10 cellular contexts compared by ENCODE assay signal in the genomic region with DNA sequence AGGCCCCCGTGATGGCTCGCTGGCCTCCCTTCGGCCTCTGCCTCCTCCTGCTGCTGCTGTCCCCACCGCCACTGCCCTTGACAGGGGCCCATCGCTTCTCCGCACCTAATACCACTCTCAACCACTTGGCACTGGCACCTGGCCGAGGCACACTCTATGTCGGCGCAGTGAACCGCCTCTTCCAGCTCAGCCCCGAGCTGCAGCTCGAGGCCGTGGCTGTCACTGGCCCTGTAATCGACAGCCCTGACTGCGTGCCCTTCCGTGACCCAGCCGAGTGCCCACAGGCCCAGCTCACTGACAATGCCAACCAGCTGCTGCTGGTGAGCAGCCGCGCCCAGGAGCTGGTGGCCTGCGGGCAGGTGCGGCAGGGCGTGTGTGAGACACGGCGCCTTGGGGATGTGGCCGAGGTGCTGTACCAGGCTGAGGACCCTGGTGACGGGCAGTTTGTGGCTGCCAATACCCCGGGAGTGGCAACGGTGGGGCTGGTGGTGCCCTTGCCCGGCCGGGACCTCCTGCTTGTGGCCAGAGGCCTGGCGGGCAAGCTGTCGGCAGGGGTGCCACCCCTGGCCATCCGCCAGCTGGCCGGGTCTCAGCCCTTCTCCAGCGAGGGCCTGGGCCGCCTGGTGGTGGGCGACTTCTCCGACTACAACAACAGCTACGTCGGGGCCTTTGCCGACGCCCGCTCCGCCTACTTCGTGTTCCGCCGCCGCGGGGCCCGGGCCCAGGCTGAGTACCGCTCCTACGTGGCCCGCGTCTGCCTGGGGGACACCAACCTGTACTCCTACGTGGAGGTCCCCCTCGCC. TPM values are rescaled to one million over a fixed set of nuclear protein-coding genes. Genes with fewer than 3 reads are reported as not detected.
DNase-seq lines count a peak whose midpoint lies in the region; ATAC-seq, FAIRE-seq and TF ChIP-seq lines count a peak whose summit lies in the region.
"Had no signal": no experiment of that assay in that cellular context is flagged by ENCODE, and none has a peak within 500 bp of the region (broad histone marks: within the 10 kb centered on the region; RNA-seq: fewer than 3 reads in every experiment).

No MANE protein-coding gene starts in this region.

- no peak overlapping the region for H3K4me2 ChIP-seq in HepG2 (ENCODE audit: low read depth, low read length)

- no peak overlapping the region for H2AFZ ChIP-seq in HepG2 (ENCODE audit: low read length)

- no peak overlapping the region for H3K27ac Mint-ChIP-seq in activated naive CD8-positive, alpha-beta T cell
- no peak overlapping the region for H3K27ac Mint-ChIP-seq in activated naive CD8-positive, alpha-beta T cell treated with anti-CD3 and anti-CD28 coated beads, Interleukin-2, amount 50 U/mL, for 24 hours

- H3K36me3 Mint-ChIP-seq in activated naive CD8-positive, alpha-beta T cell: no peaks in the 10 kb centered on the region
- H3K36me3 Mint-ChIP-seq in activated naive CD8-positive, alpha-beta T cell treated with anti-CD3 and anti-CD28 coated beads, Interleukin-2, amount 50 U/mL, for 24 hours (ENCODE audit: low read depth): no peaks in the 10 kb centered on the region

- TF ChIP-seq CTCF in WERI-Rb-1 (IDR thresholded peaks at IDR 0.05; ENCODE audit: low read depth, low read length) (no peak), HepG2 (CRISPR knock-in tag; IDR thresholded peaks at IDR 0.05) (no peak), tibial nerve (IDR thresholded peaks at IDR 0.05) (no peak)

- no peaks in the 10 kb centered on the region for H4K20me1 ChIP-seq in HepG2 (ENCODE audit: insufficient read depth, low read length)

- TF ChIP-seq RAD21 in HepG2 (CRISPR knock-in tag; IDR thresholded peaks at IDR 0.05): no peak

- POLR2A ChIA-PET in HepG2 (lab: Yijun Ruan, JAX): interaction anchor here (0.9 to 2.2 kb wide), 6 partner anchors 15 to 161 kb away, joined by 3 to 11 read pairs (median 4); a partner anchor contains a TSS

- no peak for DNase-seq in activated naive CD8-positive, alpha-beta T cell treated with anti-CD3 and anti-CD28 coated beads, Interleukin-2, amount 50 U/mL, for 24 hours
- DNase-seq in WERI-Rb-1 (peak; percentile 11), HepG2 (ENCODE audit: low spot score) (no peak), tibial nerve (ENCODE audit: low spot score in 2 of 2) (no peak), NCI-H2081 (lab: John Stamatoyannopoulos, UW) (no peak), HuH-7.5 (ENCODE audit: low spot score) (no peak)
- DNase-seq: T-helper 2 cell had no signal

- H3K79me2 ChIP-seq in HepG2 (ENCODE audit: insufficient read depth, low read length): no peaks in the 10 kb centered on the region

- H3K27me3 ChIP-seq in WERI-Rb-1 (ENCODE audit: insufficient read depth, low read depth, severe bottlenecking) (peaks cover 47% of the 10 kb centered on the region), HepG2 (ENCODE audit: control insufficient read depth in 1 of 2, insufficient read depth in 2 of 2, low read length in 2 of 2) (no peaks in the 10 kb centered on the region), tibial nerve (no peaks in the 10 kb centered on the region)

- no peak for ATAC-seq in activated naive CD8-positive, alpha-beta T cell treated with anti-CD3 and anti-CD28 coated beads, Interleukin-2, amount 50 U/mL, for 24 hours
- no peak for ATAC-seq in HepG2
- ATAC-seq in HG03469 (IDR thresholded peaks at IDR 0.05; ENCODE audit: unreplicated experiment): no peak

- no peaks in the 10 kb centered on the region for H3K36me3 ChIP-seq in WERI-Rb-1
- H3K36me3 ChIP-seq in HepG2 (replicated peaks in 1 of 2; ENCODE audit: control insufficient read depth in 1 of 2, insufficient read depth in 2 of 2, low read length in 2 of 2): no peaks in the 10 kb centered on the region
- no peaks in the 10 kb centered on the region for H3K36me3 ChIP-seq in tibial nerve

- 93% methylated on average over 8 of the region's 56 CpGs for WGBS in HepG2 (ENCODE audit: low lambda C conversion rate)
- WGBS in tibial nerve, 2 donors: 49 to 81% methylated on average over 28 to 45 of the region's 56 CpGs

- H3K9me3 ChIP-seq in WERI-Rb-1 (ENCODE audit: severe bottlenecking): no peaks in the 10 kb centered on the region
- no peaks in the 10 kb centered on the region for H3K9me3 ChIP-seq in HepG2 (ENCODE audit: low read length)
- no peaks in the 10 kb centered on the region for H3K9me3 ChIP-seq in tibial nerve

- H3K4me3 ChIP-seq in WERI-Rb-1 (ENCODE audit: low read depth, low read length) (no peak overlapping the region), HepG2 (replicated peaks in 1 of 3; ENCODE audit: insufficient read depth in 1 of 3, low read depth in 2 of 3, low read length in 3 of 3) (no peak overlapping the region; a peak in 1 of 6 replicates), tibial nerve (peak overlapping the region; percentile 9 to 48 (median 24))

- TF ChIP-seq POLR2A in HepG2 (IDR thresholded peaks at IDR 0.05; ENCODE audit: insufficient read depth in 1 of 2, low read depth in 2 of 2, low read length in 2 of 2): no peak
- TF ChIP-seq POLR2A in tibial nerve (IDR thresholded peaks at IDR 0.05): no peak

- TF ChIP-seq EP300 in HepG2 (IDR thresholded peaks at IDR 0.05; ENCODE audit: low read depth in 2 of 2, low read length in 2 of 2) (no peak), HepG2 (CRISPR knock-in tag; IDR thresholded peaks at IDR 0.05; ENCODE audit: borderline replicate concordance) (no peak), tibial nerve (IDR thresholded peaks at IDR 0.05) (no peak)

- peaks cover 37% of the 10 kb centered on the region for H3K4me1 ChIP-seq in HepG2 (ENCODE audit: insufficient read depth, low read length)
- peaks cover 0 to 31% (median 3%) of the 10 kb centered on the region in 4 donors for H3K4me1 ChIP-seq in tibial nerve

- peaks cover 14% of the 10 kb centered on the region for H3K4me1 Mint-ChIP-seq in activated naive CD8-positive, alpha-beta T cell (ENCODE audit: low read depth)
- peaks cover 17% of the 10 kb centered on the region for H3K4me1 Mint-ChIP-seq in activated naive CD8-positive, alpha-beta T cell treated with anti-CD3 and anti-CD28 coated beads, Interleukin-2, amount 50 U/mL, for 24 hours

- H3K9me3 Mint-ChIP-seq in activated naive CD8-positive, alpha-beta T cell (ENCODE audit: low read depth): no peaks in the 10 kb centered on the region
- H3K9me3 Mint-ChIP-seq in activated naive CD8-positive, alpha-beta T cell treated with anti-CD3 and anti-CD28 coated beads, Interleukin-2, amount 50 U/mL, for 24 hours: no peaks in the 10 kb centered on the region

- intact Hi-C loops in HepG2 (cut with micrococcal nuclease; ENCODE audit: unreplicated experiment): loop anchor here (10.0 kb wide), 1 partner anchor 178 kb away; a partner anchor contains a TSS

- CTCF ChIA-PET in HepG2 (lab: Yijun Ruan, JAX; ENCODE audit: low intra/inter-chr PET ratio, low total read pairs): no interaction called here

- no peak for FAIRE-seq in HepG2 (lab: Jason Lieb, UNC)
- FAIRE-seq: G401.6 had no signal

- no peaks in the 10 kb centered on the region for H3K27me3 Mint-ChIP-seq in activated naive CD8-positive, alpha-beta T cell
- no peaks in the 10 kb centered on the region for H3K27me3 Mint-ChIP-seq in activated naive CD8-positive, alpha-beta T cell treated with anti-CD3 and anti-CD28 coated beads, Interleukin-2, amount 50 U/mL, for 24 hours

- TSS peak; percentile 35 for BruUV-seq in HepG2 (replicated peaks; lab: Mats Ljungman, UMichigan)

- no peak overlapping the region for H3K9ac ChIP-seq in HepG2 (ENCODE audit: insufficient read depth, low read depth, low read length)

- no peak overlapping the region for H3K27ac ChIP-seq in WERI-Rb-1
- H3K27ac ChIP-seq in HepG2 (ENCODE audit: extremely low read length, insufficient read depth, low read length): no peak overlapping the region
- H3K27ac ChIP-seq in tibial nerve: peak overlapping the region in 3 of 4 donors; percentile 59 to 82 (median 78)

- H3K4me3 Mint-ChIP-seq in activated naive CD8-positive, alpha-beta T cell: peak overlapping the region; percentile 73
- H3K4me3 Mint-ChIP-seq in activated naive CD8-positive, alpha-beta T cell treated with anti-CD3 and anti-CD28 coated beads, Interleukin-2, amount 50 U/mL, for 24 hours: no peak overlapping the region

- in situ Hi-C loops in HepG2 (cut with HindIII; ENCODE audit: extremely low pct_ligation_motif_present, low pct_unique_long_range_greater_than_20kb): no loop called here

RNA-seq across cellular contexts. Expression of a gene that starts 3.0 kb away (rescaled TPM):
- total RNA-seq in HepG2 (2016; rRNA removed; fragmentation: Illumina TruSeq; extraction: Trizol) (1.2 and 3.0 TPM in 2 replicates), tibial nerve (10 to 100 TPM; 45.4 to 77.7 (median 50.3) TPM)
- 0.20 and 0.62 TPM in 2 replicates for total RNA-seq in HepG2 (2016; cell fraction: cytosol; rRNA removed; fragmentation: Illumina TruSeq; extraction: Trizol; ENCODE audit: low read depth)
- total RNA-seq in HepG2 (2016; cell fraction: insoluble cytoplasmic fraction; rRNA removed; fragmentation: Illumina TruSeq; extraction: Trizol): 0.51 and 3.2 TPM in 2 replicates
- 0.90 and 1.4 TPM in 2 replicates for total RNA-seq in HepG2 (2016; cell fraction: membrane; rRNA removed; fragmentation: Illumina TruSeq; extraction: Trizol)
- total RNA-seq in HepG2 (2016; cell fraction: nucleus; rRNA removed; fragmentation: Illumina TruSeq; extraction: Trizol): 3.6 and 5.9 TPM in 2 replicates
- 6.9 and 8.1 TPM in 2 replicates for polyA plus RNA-seq in HepG2 (2011; rRNA removed)
- 2.0 and 3.8 TPM in 2 replicates for polyA plus RNA-seq in HepG2 (2011; cell fraction: cytosol; rRNA removed)
- 40.4 and 58.7 TPM in 2 replicates for polyA plus RNA-seq in HepG2 (2011; cell fraction: nucleus; rRNA removed)
- polyA plus RNA-seq in HepG2 (2012): 3.4 and 5.7 TPM in 2 replicates
- polyA plus RNA-seq in HepG2 (2016; cell fraction: cytosol; fragmentation: Illumina TruSeq; extraction: Trizol; ENCODE audit: low read depth): 0.61 and 0.93 TPM in 2 replicates
- polyA plus RNA-seq in HepG2 (2016; cell fraction: insoluble cytoplasmic fraction; fragmentation: Illumina TruSeq; extraction: Trizol; ENCODE audit: low read depth): 1.8 and 2.9 TPM in 2 replicates
- 2.0 and 2.3 TPM in 2 replicates for polyA plus RNA-seq in HepG2 (2016; cell fraction: membrane; fragmentation: Illumina TruSeq; extraction: Trizol; ENCODE audit: low read depth)
- 20.2 and 27.0 TPM in 2 replicates for polyA plus RNA-seq in HepG2 (2016; cell fraction: nucleus; fragmentation: Illumina TruSeq; extraction: Trizol; ENCODE audit: insufficient read depth, low read depth)
- 0.68 and 8.0 TPM in 2 replicates for polyA minus RNA-seq in HepG2 (2011; rRNA and poly(A)+ RNA removed; ENCODE audit: low replicate concordance)
- polyA minus RNA-seq in HepG2 (2011; cell fraction: cytosol; rRNA and poly(A)+ RNA removed): 5.1 and 5.5 TPM in 2 replicates
- 5.0 and 6.8 TPM in 2 replicates for polyA minus RNA-seq in HepG2 (2011; cell fraction: nucleus; rRNA and poly(A)+ RNA removed)

RNA-seq across cellular contexts. Expression of a gene that starts 13.8 kb away (rescaled TPM):
- total RNA-seq in HepG2 (2016; rRNA removed; fragmentation: Illumina TruSeq; extraction: Trizol) (0.22 TPM in 1 of 2 replicates, not detected in the other), tibial nerve (1 to 10 TPM in 2 of 4 donors, under 1 TPM in 2; 0.87 to 5.1 (median 1.4) TPM)
- total RNA-seq in HepG2 (2016; cell fraction: cytosol; rRNA removed; fragmentation: Illumina TruSeq; extraction: Trizol; ENCODE audit: low read depth): not detected in 2 replicates
- 0.09 TPM in 1 of 2 replicates, not detected in the other for total RNA-seq in HepG2 (2016; cell fraction: insoluble cytoplasmic fraction; rRNA removed; fragmentation: Illumina TruSeq; extraction: Trizol)
- 0.07 TPM in 1 of 2 replicates, not detected in the other for total RNA-seq in HepG2 (2016; cell fraction: membrane; rRNA removed; fragmentation: Illumina TruSeq; extraction: Trizol)
- total RNA-seq in HepG2 (2016; cell fraction: nucleus; rRNA removed; fragmentation: Illumina TruSeq; extraction: Trizol): not detected in 2 replicates
- polyA plus RNA-seq in HepG2 (2011; rRNA removed): 0.10 and 0.30 TPM in 2 replicates
- 0.03 and 0.13 TPM in 2 replicates for polyA plus RNA-seq in HepG2 (2011; cell fraction: cytosol; rRNA removed)
- polyA plus RNA-seq in HepG2 (2011; cell fraction: nucleus; rRNA removed): 0.93 and 2.1 TPM in 2 replicates
- 0.07 and 0.15 TPM in 2 replicates for polyA plus RNA-seq in HepG2 (2012)
- 0.16 and 0.37 TPM in 2 replicates for polyA plus RNA-seq in HepG2 (2016; cell fraction: cytosol; fragmentation: Illumina TruSeq; extraction: Trizol; ENCODE audit: low read depth)
- not detected in 2 replicates for polyA plus RNA-seq in HepG2 (2016; cell fraction: insoluble cytoplasmic fraction; fragmentation: Illumina TruSeq; extraction: Trizol; ENCODE audit: low read depth)
- polyA plus RNA-seq in HepG2 (2016; cell fraction: membrane; fragmentation: Illumina TruSeq; extraction: Trizol; ENCODE audit: low read depth): 0.14 TPM in 1 of 2 replicates, not detected in the other
- 0.57 TPM in 1 of 2 replicates, not detected in the other for polyA plus RNA-seq in HepG2 (2016; cell fraction: nucleus; fragmentation: Illumina TruSeq; extraction: Trizol; ENCODE audit: insufficient read depth, low read depth)
- 0.06 TPM in 1 of 2 replicates, not detected in the other for polyA minus RNA-seq in HepG2 (2011; rRNA and poly(A)+ RNA removed; ENCODE audit: low replicate concordance)
- not detected in 2 replicates for polyA minus RNA-seq in HepG2 (2011; cell fraction: cytosol; rRNA and poly(A)+ RNA removed)
- polyA minus RNA-seq in HepG2 (2011; cell fraction: nucleus; rRNA and poly(A)+ RNA removed): not detected in 2 replicates

RNA-seq across cellular contexts. Expression of a gene that starts 27.1 kb away (rescaled TPM):
- total RNA-seq in HepG2 (2016; rRNA removed; fragmentation: Illumina TruSeq; extraction: Trizol): 16.2 and 18.7 TPM in 2 replicates
- total RNA-seq in HepG2 (2016; cell fraction: cytosol; rRNA removed; fragmentation: Illumina TruSeq; extraction: Trizol; ENCODE audit: low read depth): 13.0 and 13.1 TPM in 2 replicates
- total RNA-seq in HepG2 (2016; cell fraction: insoluble cytoplasmic fraction; rRNA removed; fragmentation: Illumina TruSeq; extraction: Trizol): 17.8 and 20.1 TPM in 2 replicates
- total RNA-seq in HepG2 (2016; cell fraction: membrane; rRNA removed; fragmentation: Illumina TruSeq; extraction: Trizol): 8.6 and 11.1 TPM in 2 replicates
- total RNA-seq in HepG2 (2016; cell fraction: nucleus; rRNA removed; fragmentation: Illumina TruSeq; extraction: Trizol): 12.0 and 15.0 TPM in 2 replicates
- 35.5 and 36.0 TPM in 2 replicates for polyA plus RNA-seq in HepG2 (2011; rRNA removed)
- 26.8 and 43.0 TPM in 2 replicates for polyA plus RNA-seq in HepG2 (2011; cell fraction: cytosol; rRNA removed)
- polyA plus RNA-seq in HepG2 (2011; cell fraction: nucleus; rRNA removed): 101 and 115 TPM in 2 replicates
- polyA plus RNA-seq in HepG2 (2012): 19.4 and 20.6 TPM in 2 replicates
- polyA plus RNA-seq in HepG2 (2016; cell fraction: cytosol; fragmentation: Illumina TruSeq; extraction: Trizol; ENCODE audit: low read depth): 11.0 and 12.1 TPM in 2 replicates
- polyA plus RNA-seq in HepG2 (2016; cell fraction: insoluble cytoplasmic fraction; fragmentation: Illumina TruSeq; extraction: Trizol; ENCODE audit: low read depth): 24.4 and 28.5 TPM in 2 replicates
- 10.0 and 10.7 TPM in 2 replicates for polyA plus RNA-seq in HepG2 (2016; cell fraction: membrane; fragmentation: Illumina TruSeq; extraction: Trizol; ENCODE audit: low read depth)
- 28.9 and 29.2 TPM in 2 replicates for polyA plus RNA-seq in HepG2 (2016; cell fraction: nucleus; fragmentation: Illumina TruSeq; extraction: Trizol; ENCODE audit: insufficient read depth, low read depth)
- polyA minus RNA-seq in HepG2 (2011; rRNA and poly(A)+ RNA removed; ENCODE audit: low replicate concordance): 56.4 and 152 TPM in 2 replicates
- 11.8 and 17.8 TPM in 2 replicates for polyA minus RNA-seq in HepG2 (2011; cell fraction: cytosol; rRNA and poly(A)+ RNA removed)
- 16.5 and 18.6 TPM in 2 replicates for polyA minus RNA-seq in HepG2 (2011; cell fraction: nucleus; rRNA and poly(A)+ RNA removed)
- total RNA-seq in tibial nerve: 100 to 1,000 TPM in 1 of 4 donors, 10 to 100 TPM in 3; 48.9 to 101 (median 83.2) TPM

RNA-seq across cellular contexts. Expression of a gene that starts 27.4 kb away (rescaled TPM):
- total RNA-seq in HepG2 (2016; rRNA removed; fragmentation: Illumina TruSeq; extraction: Trizol) (124 and 214 TPM in 2 replicates), tibial nerve (100 to 1,000 TPM in 3 of 4 donors, 10 to 100 TPM in 1; 93.6 to 156 (median 131) TPM)
- 180 and 198 TPM in 2 replicates for total RNA-seq in HepG2 (2016; cell fraction: cytosol; rRNA removed; fragmentation: Illumina TruSeq; extraction: Trizol; ENCODE audit: low read depth)
- total RNA-seq in HepG2 (2016; cell fraction: insoluble cytoplasmic fraction; rRNA removed; fragmentation: Illumina TruSeq; extraction: Trizol): 138 and 213 TPM in 2 replicates
- total RNA-seq in HepG2 (2016; cell fraction: membrane; rRNA removed; fragmentation: Illumina TruSeq; extraction: Trizol): 175 and 187 TPM in 2 replicates
- 143 and 151 TPM in 2 replicates for total RNA-seq in HepG2 (2016; cell fraction: nucleus; rRNA removed; fragmentation: Illumina TruSeq; extraction: Trizol)
- polyA plus RNA-seq in HepG2 (2011; rRNA removed): 288 and 319 TPM in 2 replicates
- 276 and 476 TPM in 2 replicates for polyA plus RNA-seq in HepG2 (2011; cell fraction: cytosol; rRNA removed)
- polyA plus RNA-seq in HepG2 (2011; cell fraction: nucleus; rRNA removed): 234 and 252 TPM in 2 replicates
- polyA plus RNA-seq in HepG2 (2012): 198 and 204 TPM in 2 replicates
- 201 and 218 TPM in 2 replicates for polyA plus RNA-seq in HepG2 (2016; cell fraction: cytosol; fragmentation: Illumina TruSeq; extraction: Trizol; ENCODE audit: low read depth)
- polyA plus RNA-seq in HepG2 (2016; cell fraction: insoluble cytoplasmic fraction; fragmentation: Illumina TruSeq; extraction: Trizol; ENCODE audit: low read depth): 141 and 145 TPM in 2 replicates
- polyA plus RNA-seq in HepG2 (2016; cell fraction: membrane; fragmentation: Illumina TruSeq; extraction: Trizol; ENCODE audit: low read depth): 192 and 200 TPM in 2 replicates
- polyA plus RNA-seq in HepG2 (2016; cell fraction: nucleus; fragmentation: Illumina TruSeq; extraction: Trizol; ENCODE audit: insufficient read depth, low read depth): 301 and 315 TPM in 2 replicates
- 172 and 203 TPM in 2 replicates for polyA minus RNA-seq in HepG2 (2011; rRNA and poly(A)+ RNA removed; ENCODE audit: low replicate concordance)
- 187 and 225 TPM in 2 replicates for polyA minus RNA-seq in HepG2 (2011; cell fraction: cytosol; rRNA and poly(A)+ RNA removed)
- polyA minus RNA-seq in HepG2 (2011; cell fraction: nucleus; rRNA and poly(A)+ RNA removed): 34.9 TPM in 2 replicates

RNA-seq across cellular contexts. Expression of a gene that starts 42.4 kb away (rescaled TPM):
- 10.1 and 15.9 TPM in 2 replicates for total RNA-seq in HepG2 (2016; rRNA removed; fragmentation: Illumina TruSeq; extraction: Trizol)
- 1.6 and 2.0 TPM in 2 replicates for total RNA-seq in HepG2 (2016; cell fraction: cytosol; rRNA removed; fragmentation: Illumina TruSeq; extraction: Trizol; ENCODE audit: low read depth)
- total RNA-seq in HepG2 (2016; cell fraction: insoluble cytoplasmic fraction; rRNA removed; fragmentation: Illumina TruSeq; extraction: Trizol): 9.1 and 16.2 TPM in 2 replicates
- total RNA-seq in HepG2 (2016; cell fraction: membrane; rRNA removed; fragmentation: Illumina TruSeq; extraction: Trizol): 5.1 and 7.8 TPM in 2 replicates
- total RNA-seq in HepG2 (2016; cell fraction: nucleus; rRNA removed; fragmentation: Illumina TruSeq; extraction: Trizol): 14.6 and 18.2 TPM in 2 replicates
- polyA plus RNA-seq in HepG2 (2011; rRNA removed): 11.4 and 15.4 TPM in 2 replicates
- polyA plus RNA-seq in HepG2 (2011; cell fraction: cytosol; rRNA removed): 7.2 and 9.7 TPM in 2 replicates
- polyA plus RNA-seq in HepG2 (2011; cell fraction: nucleus; rRNA removed): 50.2 and 59.9 TPM in 2 replicates
- polyA plus RNA-seq in HepG2 (2012): 19.7 and 23.2 TPM in 2 replicates
- 2.1 and 2.2 TPM in 2 replicates for polyA plus RNA-seq in HepG2 (2016; cell fraction: cytosol; fragmentation: Illumina TruSeq; extraction: Trizol; ENCODE audit: low read depth)
- polyA plus RNA-seq in HepG2 (2016; cell fraction: insoluble cytoplasmic fraction; fragmentation: Illumina TruSeq; extraction: Trizol; ENCODE audit: low read depth): 8.6 and 12.6 TPM in 2 replicates
- 4.3 and 5.1 TPM in 2 replicates for polyA plus RNA-seq in HepG2 (2016; cell fraction: membrane; fragmentation: Illumina TruSeq; extraction: Trizol; ENCODE audit: low read depth)
- polyA plus RNA-seq in HepG2 (2016; cell fraction: nucleus; fragmentation: Illumina TruSeq; extraction: Trizol; ENCODE audit: insufficient read depth, low read depth): 34.6 and 36.9 TPM in 2 replicates
- polyA minus RNA-seq in HepG2 (2011; rRNA and poly(A)+ RNA removed; ENCODE audit: low replicate concordance): 25.4 and 48.9 TPM in 2 replicates
- 19.4 and 20.9 TPM in 2 replicates for polyA minus RNA-seq in HepG2 (2011; cell fraction: cytosol; rRNA and poly(A)+ RNA removed)
- 25.5 and 30.1 TPM in 2 replicates for polyA minus RNA-seq in HepG2 (2011; cell fraction: nucleus; rRNA and poly(A)+ RNA removed)
- total RNA-seq in tibial nerve: 10 to 100 TPM; 13.0 to 36.6 (median 15.0) TPM

Comparison
In these comparisons a context has a peak if more than half of its experiments do, and no peak if none do; other contexts are left out.
1. H3K27ac ChIP-seq: peak in tibial nerve (3 of 4); none in WERI-Rb-1 (single experiment) and HepG2 (single experiment).
2. H3K4me3 ChIP-seq: peak in tibial nerve (4 of 4); none in WERI-Rb-1 (single experiment) and HepG2 (0 of 3).
3. RNA of a gene that starts 3.0 kb away (total RNA-seq): 45.4 to 77.7 TPM in tibial nerve; 0.20 to 5.9 TPM in HepG2; every median in the first group is over 4 times any median in the second.